8 cellular contexts compared by ENCODE assay signal in genomic region chr3:94004301-94004910, GRCh38. TPM values are rescaled to one million over a fixed set of nuclear protein-coding genes. Genes with fewer than 3 reads are reported as not detected.
A peak's percentile ranks its signal among the peaks of the same experiment; 100 is the strongest.
DNase-seq lines count a peak whose midpoint lies in the region; ATAC-seq and TF ChIP-seq lines count a peak whose summit lies in the region.

No MANE protein-coding gene starts in this region.

- H3F3A ChIP-seq in SU-DHL-6 (ENCODE audit: insufficient read depth), result no peaks in the 10 kb centered on the region

- H3K27ac Mint-ChIP-seq in naive B cell (peak overlapping the region in 1 of 6 donors; percentile 88), endothelial cell (ENCODE audit: unreplicated experiment) (no peak overlapping the region)

- BruUV-seq in A673 (replicated peaks; lab: Mats Ljungman, UMichigan), result no TSS peak

- H3K4me1 ChIP-seq in A673 (ENCODE audit: insufficient read depth, low read length, poor library complexity, severe bottlenecking), result peaks cover 16% of the 10 kb centered on the region

- H3K9me3 ChIP-seq in A673 (ENCODE audit: low read depth, low read length, poor library complexity, severe bottlenecking) (no peaks in the 10 kb centered on the region), SU-DHL-6 (ENCODE audit: insufficient read depth, low read length) (no peaks in the 10 kb centered on the region)

- DNase-seq in A673 (ENCODE audit: low spot score), result peak; percentile 79
- peak; percentile 27 for DNase-seq in GM04504 (ENCODE audit: low read depth)
- peak; percentile 68 for DNase-seq in HCEC 1CT
- DNase-seq in LHCN-M2 (ENCODE audit: low read depth), result peak; percentile 66
- DNase-seq in epithelial cell of esophagus (ENCODE audit: low read depth), result peak; percentile 63
- DNase-seq in naive B cell, result peak; percentile 41
- DNase-seq in endothelial cell (ENCODE audit: low spot score), result no peak

- H3K4me3 ChIP-seq in A673 (ENCODE audit: low read depth, low read length, poor library complexity, severe bottlenecking) (no peak overlapping the region), SU-DHL-6 (ENCODE audit: insufficient read depth, low read length, poor library complexity, severe bottlenecking) (no peak overlapping the region), epithelial cell of esophagus (ENCODE audit: low read length) (peak overlapping the region; percentile 20)

- H3K9ac ChIP-seq in SU-DHL-6 (ENCODE audit: low read length), result no peak overlapping the region; the same call in 1 of the 2 replicates

- intact Hi-C loops in A673 (cut with micrococcal nuclease; ENCODE audit: unreplicated experiment), result loop anchor here (2.0 kb wide), 1 partner anchor 58 kb away; the partner anchor contains the start of genes DHFR2 and NSUN3

- H3K27me3 Mint-ChIP-seq in naive B cell (no peaks in the 10 kb centered on the region), endothelial cell (ENCODE audit: unreplicated experiment) (no peaks in the 10 kb centered on the region)

- H3K27me3 ChIP-seq in A673 (replicated peaks; ENCODE audit: insufficient read depth, low read depth, low read length, poor library complexity) (no peaks in the 10 kb centered on the region), SU-DHL-6 (ENCODE audit: low read length) (no peaks in the 10 kb centered on the region)

- TF ChIP-seq CTCF in A673 (conservative IDR thresholded peaks at IDR 0.05; ENCODE audit: low read depth, low read length) (peak; percentile 92), SU-DHL-6 (IDR thresholded peaks at IDR 0.05; ENCODE audit: insufficient read depth, low read length, poor library complexity, severe bottlenecking) (peak; percentile 77), epithelial cell of esophagus (IDR thresholded peaks at IDR 0.05; ENCODE audit: insufficient read depth, low read depth, low read length, missing control alignments) (peak; percentile 81), endothelial cell (IDR thresholded peaks at IDR 0.05; ENCODE audit: unreplicated experiment) (no peak)

- POLR2A ChIA-PET in A673 (lab: Charles Lee; ENCODE audit: low non-redundant PET), result no interaction called here

- no peaks in the 10 kb centered on the region for H3K79me2 ChIP-seq in SU-DHL-6 (ENCODE audit: insufficient read depth, low read length)

- no peak overlapping the region for H3K27ac ChIP-seq in A673 (ENCODE audit: low read depth, low read length, poor library complexity, severe bottlenecking)
- H3K27ac ChIP-seq in SU-DHL-6 (ENCODE audit: low read depth, low read length), result no peak overlapping the region

- CTCF ChIA-PET in A673 (lab: Charles Lee), result interaction anchor here (1.0 kb wide), 1 partner anchor 65 kb away, joined by 5 read pairs; no protein-coding TSS in a partner anchor

- H3K36me3 Mint-ChIP-seq in naive B cell, result no peaks in the 10 kb centered on the region
- peaks cover 3% of the 10 kb centered on the region for H3K36me3 Mint-ChIP-seq in endothelial cell (ENCODE audit: low read depth, unreplicated experiment)

- H3K4me3 Mint-ChIP-seq in naive B cell (peak overlapping the region in 6 of 8 donors; percentile 11 to 81 (median 58)), endothelial cell (ENCODE audit: unreplicated experiment) (no peak overlapping the region)

- no peaks in the 10 kb centered on the region for H3K9me3 Mint-ChIP-seq in naive B cell
- no peaks in the 10 kb centered on the region for H3K9me3 Mint-ChIP-seq in endothelial cell (ENCODE audit: unreplicated experiment)

- H4K20me1 ChIP-seq in SU-DHL-6 (ENCODE audit: low read depth, low read length), result no peaks in the 10 kb centered on the region

- peaks cover 0 to 5% (median 5%) of the 10 kb centered on the region in 3 donors for H3K4me1 Mint-ChIP-seq in naive B cell
- H3K4me1 Mint-ChIP-seq in endothelial cell (ENCODE audit: unreplicated experiment), result no peaks in the 10 kb centered on the region

- no peak overlapping the region for H2AFZ ChIP-seq in SU-DHL-6 (ENCODE audit: low read depth, low read length, severe bottlenecking)

- no peaks in the 10 kb centered on the region for H3K36me3 ChIP-seq in A673 (ENCODE audit: insufficient read depth, low read length, poor library complexity, severe bottlenecking)
- H3K36me3 ChIP-seq in SU-DHL-6 (ENCODE audit: low read length), result no peaks in the 10 kb centered on the region

- H3K4me2 ChIP-seq in SU-DHL-6 (ENCODE audit: low read depth, low read length, poor library complexity, severe bottlenecking), result peak overlapping the region; percentile 57

- ATAC-seq in naive B cell (ENCODE audit: low read depth in 2 of 2), result peak; percentile 61 to 66

- H3K9me2 ChIP-seq in SU-DHL-6 (replicated peaks; ENCODE audit: insufficient read depth, low read length), result no peaks in the 10 kb centered on the region

RNA-seq across cellular contexts. Expression of gene STX19, which starts 24.0 kb away (rescaled TPM):
- total RNA-seq in A673 (2021) (not detected in 2 replicates), LHCN-M2 (2014; rRNA removed) (not detected in 2 replicates), endothelial cell (ENCODE audit: unreplicated experiment) (not detected)
- polyA plus RNA-seq in LHCN-M2 (2012), result 0.05 TPM
- not detected for polyA plus RNA-seq in naive B cell (ENCODE audit: low read depth in 6 of 6)

RNA-seq across cellular contexts. Expression of gene ARL13B, which starts 24.5 kb away (rescaled TPM):
- total RNA-seq in A673 (2021), result 18.4 TPM in 2 replicates
- total RNA-seq in LHCN-M2 (2014; rRNA removed), result 13.1 and 13.4 TPM in 2 replicates
- 4.6 TPM for polyA plus RNA-seq in LHCN-M2 (2012)
- 10 to 100 TPM in 2 of 6 donors, 1 to 10 TPM in 4; 4.4 to 13.8 (median 7.4) TPM for polyA plus RNA-seq in naive B cell (ENCODE audit: low read depth in 6 of 6)
- total RNA-seq in endothelial cell (ENCODE audit: unreplicated experiment), result 15.3 TPM

RNA-seq across cellular contexts. Expression of gene PROS1, which starts 30.7 kb away (rescaled TPM):
- 9.2 TPM in 2 replicates for total RNA-seq in A673 (2021)
- 73.7 and 75.9 TPM in 2 replicates for total RNA-seq in LHCN-M2 (2014; rRNA removed)
- polyA plus RNA-seq in LHCN-M2 (2012), result 22.6 TPM
- under 1 TPM in 4 of 6 donors, not detected in 2; 0.31 to 0.68 (median 0.43) TPM for polyA plus RNA-seq in naive B cell (ENCODE audit: low read depth in 6 of 6)
- total RNA-seq in endothelial cell (ENCODE audit: unreplicated experiment), result 19.8 TPM

RNA-seq across cellular contexts. Expression of gene DHFR2, which starts 58.3 kb away (rescaled TPM):
- total RNA-seq in A673 (2021) (6.5 and 9.8 TPM in 2 replicates), LHCN-M2 (2014; rRNA removed) (3.5 and 4.2 TPM in 2 replicates), endothelial cell (ENCODE audit: unreplicated experiment) (1.9 TPM)
- 1.5 TPM for polyA plus RNA-seq in LHCN-M2 (2012)
- polyA plus RNA-seq in naive B cell (ENCODE audit: low read depth in 6 of 6), result 1 to 10 TPM; 1.8 to 4.6 (median 3.1) TPM

RNA-seq across cellular contexts. Expression of gene NSUN3, which starts 58.5 kb away (rescaled TPM):
- 12.3 and 15.6 TPM in 2 replicates for total RNA-seq in A673 (2021)
- total RNA-seq in LHCN-M2 (2014; rRNA removed), result 8.5 and 9.0 TPM in 2 replicates
- polyA plus RNA-seq in LHCN-M2 (2012), result 3.7 TPM
- polyA plus RNA-seq in naive B cell (ENCODE audit: low read depth in 6 of 6), result 10 to 100 TPM; 12.0 to 17.9 (median 14.9) TPM
- 11.5 TPM for total RNA-seq in endothelial cell (ENCODE audit: unreplicated experiment)
